In genomic region chr12:124543591-124544310, GRCh38 we compare ENCODE assay signal across 10 cellular contexts. TPM values are rescaled to one million over a fixed set of nuclear protein-coding genes. Genes with fewer than 3 reads are reported as not detected.
DNase-seq lines count a peak whose midpoint lies in the region; ATAC-seq, FAIRE-seq and TF ChIP-seq lines count a peak whose summit lies in the region.
"Had no signal": no experiment of that assay in that cellular context is flagged by ENCODE, and none has a peak within 500 bp of the region (broad histone marks: within the 10 kb centered on the region; RNA-seq: fewer than 3 reads in every experiment).

No MANE protein-coding gene starts in this region.

- H3K36me3 Mint-ChIP-seq in glutamatergic neuron (ENCODE audit: unreplicated experiment) = no peaks in the 10 kb centered on the region

- H3K4me3 Mint-ChIP-seq in glutamatergic neuron (ENCODE audit: unreplicated experiment) = peak overlapping the region; percentile 55

- no peak overlapping the region for H3K4me3 ChIP-seq in H7 (ENCODE audit: insufficient read depth, low read depth, low read length)
- peak overlapping the region; percentile 22 for H3K4me3 ChIP-seq in OCI-LY1 (ENCODE audit: low read depth, low read length, poor library complexity, severe bottlenecking)
- H3K4me3 ChIP-seq in smooth muscle cell = no peak overlapping the region

- H3K27me3 ChIP-seq in H7 (ENCODE audit: control insufficient read depth, insufficient read depth, low read length) (no peaks in the 10 kb centered on the region), OCI-LY1 (ENCODE audit: insufficient read depth, low read length) (no peaks in the 10 kb centered on the region; the same call in 1 of the 2 replicates), smooth muscle cell (ENCODE audit: low read depth) (no peaks in the 10 kb centered on the region)

- H3K9me3 ChIP-seq in OCI-LY1 (ENCODE audit: low read length) (no peaks in the 10 kb centered on the region), smooth muscle cell (replicated peaks; ENCODE audit: low read depth) (no peaks in the 10 kb centered on the region)

- no peak for TF ChIP-seq POLR2A in H54 (IDR thresholded peaks at IDR 0.05; ENCODE audit: low read depth, low read length)

- peak overlapping the region; percentile 84 for H3K27ac Mint-ChIP-seq in glutamatergic neuron (ENCODE audit: unreplicated experiment)

- H3F3A ChIP-seq in OCI-LY1 (ENCODE audit: insufficient read depth, low read length) (no peaks in the 10 kb centered on the region), smooth muscle cell (ENCODE audit: low read depth) (peaks cover 14% of the 10 kb centered on the region)

- no peak overlapping the region for H3K9ac ChIP-seq in OCI-LY1 (ENCODE audit: low read length)
- H3K9ac ChIP-seq in smooth muscle cell (ENCODE audit: low read depth) = peak overlapping the region; percentile 73
- H3K9ac ChIP-seq: KMS-11 had no signal

- no peak for ATAC-seq in HG02623 (IDR thresholded peaks at IDR 0.05; ENCODE audit: unreplicated experiment)

- no peaks in the 10 kb centered on the region for H4K20me1 ChIP-seq in OCI-LY1 (ENCODE audit: insufficient read depth, low read length)
- H4K20me1 ChIP-seq in smooth muscle cell (ENCODE audit: low read depth) = peaks cover 85% of the 10 kb centered on the region

- H3K36me3 ChIP-seq in H7 (replicated peaks; ENCODE audit: control insufficient read depth, insufficient read depth, low read length) = peaks cover 3% of the 10 kb centered on the region
- H3K36me3 ChIP-seq in OCI-LY1 (ENCODE audit: insufficient read depth, low read length) = no peaks in the 10 kb centered on the region
- H3K36me3 ChIP-seq in smooth muscle cell (ENCODE audit: low read depth) = no peaks in the 10 kb centered on the region

- H3K4me2 ChIP-seq in OCI-LY1 (ENCODE audit: low read length) (peak overlapping the region; percentile 50), smooth muscle cell (peak overlapping the region; percentile 51)
- H3K4me2 ChIP-seq: KMS-11 had no signal

- peaks cover 5% of the 10 kb centered on the region for H3K9me3 Mint-ChIP-seq in glutamatergic neuron (ENCODE audit: unreplicated experiment)

- H3K4me1 Mint-ChIP-seq in glutamatergic neuron (ENCODE audit: low read depth, unreplicated experiment) = peaks cover 16% of the 10 kb centered on the region

- 49% methylated on average over 28 of the region's 36 CpGs for WGBS in smooth muscle cell (ENCODE audit: low lambda C conversion rate)

- no peak for FAIRE-seq in H54 (lab: Jason Lieb, UNC)
- FAIRE-seq: endothelial cell of umbilical vein had no signal

- H3K27me3 Mint-ChIP-seq in glutamatergic neuron (ENCODE audit: unreplicated experiment) = peaks cover 6% of the 10 kb centered on the region

- no peak overlapping the region for H2AFZ ChIP-seq in OCI-LY1 (ENCODE audit: low read length)
- H2AFZ ChIP-seq in smooth muscle cell (ENCODE audit: low read depth) = no peak overlapping the region

- TF ChIP-seq CTCF in OCI-LY1 (IDR thresholded peaks at IDR 0.05; ENCODE audit: low read length) = no peak
- no peak for TF ChIP-seq CTCF in glutamatergic neuron (IDR thresholded peaks at IDR 0.05; ENCODE audit: partially characterized antibody, unreplicated experiment)
- no peak for TF ChIP-seq CTCF in smooth muscle cell (IDR thresholded peaks at IDR 0.05; ENCODE audit: borderline replicate concordance, insufficient read depth, poor library complexity, severe bottlenecking)

- peak; percentile 69 for DNase-seq in H7
- peak; percentile 66 for DNase-seq in glutamatergic neuron
- no peak for DNase-seq in smooth muscle cell (lab: John Stamatoyannopoulos, UW; ENCODE audit: unreplicated experiment)
- no peak for DNase-seq in T-helper 9 cell
- DNase-seq in H54 (ENCODE audit: insufficient read length, low spot score) = no peak
- DNase-seq: activated CD4-positive, alpha-beta T cell treated with anti-CD3 and anti-CD28 coated beads for 1 hour had no signal

- H3K4me1 ChIP-seq in OCI-LY1 (ENCODE audit: insufficient read depth, low read length, severe bottlenecking) = peaks cover 18% of the 10 kb centered on the region
- H3K4me1 ChIP-seq in smooth muscle cell (ENCODE audit: low read depth) = peaks cover 28% of the 10 kb centered on the region

- H3K27ac ChIP-seq in OCI-LY1 (ENCODE audit: low read depth, low read length, poor library complexity, severe bottlenecking) (no peak overlapping the region), smooth muscle cell (ENCODE audit: low read depth) (peak overlapping the region; percentile 97)
- H3K27ac ChIP-seq: KMS-11 had no signal

- H3K9me2 ChIP-seq in OCI-LY1 (ENCODE audit: low read depth, low read length) = no peaks in the 10 kb centered on the region

- H3K79me2 ChIP-seq in OCI-LY1 (ENCODE audit: insufficient read depth, low read length) = no peaks in the 10 kb centered on the region
- peaks cover 81% of the 10 kb centered on the region for H3K79me2 ChIP-seq in smooth muscle cell (ENCODE audit: low read depth)

RNA-seq across cellular contexts. Expression of gene NCOR2, which starts 23.7 kb away (rescaled TPM):
- total RNA-seq in H7 (2014; rRNA removed; shearing (Covaris generic)) = 25.1 and 27.2 TPM in 2 replicates
- total RNA-seq in glutamatergic neuron (ENCODE audit: unreplicated experiment) (360 TPM), smooth muscle cell (64.1 and 64.7 TPM in 2 replicates)
- 164 and 169 TPM in 2 replicates for polyA plus RNA-seq in smooth muscle cell

Comparison
In these comparisons a context has a peak if more than half of its experiments do, and no peak if none do; other contexts are left out.
1. DNase-seq: peak in H7 (single experiment) and glutamatergic neuron (single experiment); none in smooth muscle cell (single experiment), T-helper 9 cell (single experiment) and H54 (single experiment).